In genomic region chr14:104494483-104494882, GRCh38 we compare ENCODE assay signal across 28 cellular contexts.
"Had no signal": no experiment of that assay in that cellular context is flagged by ENCODE, and none has a peak within 500 bp of the region (broad histone marks: within the 10 kb centered on the region; RNA-seq: fewer than 3 reads in every experiment).

No MANE protein-coding gene starts in this region.

- DNase-seq: activated B cell treated with CpG ODN at 0.5 μM for 24 hours; activated gamma-delta T cell treated with Interleukin-2 at 50 U/mL for 16 hours; activated T-cell treated with anti-CD3 and anti-CD28 coated beads, Interleukin-2, amount 50 U/mL, for 4 hours; cerebellar nuclear complex; foreskin fibroblast; heart right ventricle; kidney glomerular epithelial cell; lower lobe of right lung; mesendoderm; mucosa of descending colon; naive B cell; nucleus accumbens; pancreas; retina; small intestine; stimulated activated CD4-positive, alpha-beta T cell treated with anti-CD3 and anti-CD28 coated beads, Interleukin-4, amount 100 ng/mL, for 24 hours; stimulated activated naive CD8-positive, alpha-beta T cell treated with anti-CD3 and anti-CD28 coated beads, Interleukin-15, amount 100 ng/mL, for 72 hours; substantia nigra; uterus had no signal

- H3K27ac Mint-ChIP-seq: activated B cell treated with CpG ODN at 0.5 μM for 24 hours; activated naive CD4-positive, alpha-beta T cell treated with anti-CD3 and anti-CD28 coated beads, Interleukin-2, amount 50 U/mL, for 72 hours; activated T-helper 17 cell treated with anti-CD3 and anti-CD28 coated beads, Interleukin-2, amount 50 U/mL, for 72 hours; naive B cell; stimulated activated memory B cell treated with anti-CD40 and anti-IgM and Interleukin-4, amounts not matched to agents 10 μg/mL and 1 μg/mL and 100 μg/mL, for 72 hours; stimulated activated naive CD8-positive, alpha-beta T cell treated with anti-CD3 and anti-CD28 coated beads, Interleukin-15, amount 100 ng/mL, for 72 hours; T-helper 2 cell treated with Interferon-gamma antibody and Interleukin-4, amounts not matched to agents 5 μg/mL and 100 μg/mL, for 36 hours; type B pancreatic cell had no signal

- H3K27me3 ChIP-seq: breast epithelium, heart right ventricle, pancreas, uterus had no signal

- H3K4me3 ChIP-seq: breast epithelium, coronary artery, heart right ventricle, lower lobe of right lung, mucosa of descending colon, pancreas, prostate gland, uterus had no signal

- H3K27ac ChIP-seq: breast epithelium, coronary artery, heart right ventricle, lower lobe of right lung, pancreas, prostate gland, uterus had no signal

- H3K36me3 Mint-ChIP-seq: stimulated activated memory B cell treated with anti-CD40 and anti-IgM and Interleukin-4, amounts not matched to agents 10 μg/mL and 1 μg/mL and 100 μg/mL, for 72 hours; type B pancreatic cell had no signal

- H3K4me1 Mint-ChIP-seq: activated B cell treated with CpG ODN at 0.5 μM for 24 hours; naive B cell; neural crest cell; stimulated activated memory B cell treated with anti-CD40 and anti-IgM and Interleukin-4, amounts not matched to agents 10 μg/mL and 1 μg/mL and 100 μg/mL, for 72 hours had no signal

- H3K9me3 ChIP-seq: lower lobe of right lung, pancreas, prostate gland, uterus had no signal

- H3K36me3 ChIP-seq: breast epithelium, heart right ventricle, lower lobe of right lung, pancreas, prostate gland, uterus had no signal

- H3K4me1 ChIP-seq: breast epithelium, heart right ventricle, lower lobe of right lung, pancreas, prostate gland, uterus had no signal

- H3K4me3 Mint-ChIP-seq: activated B cell treated with CpG ODN at 0.5 μM for 24 hours; activated T-cell treated with anti-CD3 and anti-CD28 coated beads, Interleukin-2, amount 50 U/mL, for 4 hours; activated T-helper 17 cell treated with anti-CD3 and anti-CD28 coated beads, Interleukin-2, amount 50 U/mL, for 72 hours; naive B cell; neural crest cell; stimulated activated memory B cell treated with anti-CD40 and anti-IgM and Interleukin-4, amounts not matched to agents 10 μg/mL and 1 μg/mL and 100 μg/mL, for 72 hours; stimulated activated naive CD8-positive, alpha-beta T cell treated with anti-CD3 and anti-CD28 coated beads, Interleukin-15, amount 100 ng/mL, for 72 hours; T-helper 2 cell treated with Interferon-gamma antibody and Interleukin-4, amounts not matched to agents 5 μg/mL and 100 μg/mL, for 36 hours; type B pancreatic cell had no signal
